Comparison of ENCODE assay signal across 26 cellular contexts in the genomic region with DNA sequence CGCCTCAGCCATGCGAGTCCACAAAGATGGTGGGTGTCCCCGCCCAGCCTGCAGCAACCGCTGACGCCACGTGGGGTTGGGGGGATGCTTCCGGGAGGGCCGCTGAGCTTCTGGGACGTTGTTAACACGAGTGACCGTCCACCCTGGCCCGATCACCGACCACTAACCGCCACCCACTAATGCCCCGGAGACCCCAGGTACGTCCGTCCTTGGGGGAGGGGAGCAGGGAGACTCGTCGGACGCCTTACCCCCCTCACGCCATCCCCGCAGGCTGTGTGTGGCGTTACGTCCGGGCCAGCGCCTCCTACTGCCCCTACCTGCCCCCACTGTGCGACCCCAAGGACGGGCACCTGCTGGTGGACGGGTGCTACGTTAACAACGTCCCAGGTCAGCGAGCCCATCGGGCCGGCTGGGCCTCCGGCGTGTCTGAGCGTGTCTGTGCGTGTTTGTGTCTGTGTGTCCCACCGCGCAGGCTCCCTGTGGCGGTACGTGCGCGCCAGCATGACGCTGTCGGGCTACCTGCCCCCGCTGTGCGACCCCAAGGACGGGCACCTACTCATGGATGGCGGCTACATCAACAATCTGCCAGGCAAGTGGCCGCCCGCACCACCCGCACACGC. TPM values are rescaled to one million over a fixed set of nuclear protein-coding genes. Genes with fewer than 3 reads are reported as not detected.
"Had no signal": no experiment of that assay in that cellular context is flagged by ENCODE, and none has a peak within 500 bp of the region (broad histone marks: within the 10 kb centered on the region; RNA-seq: fewer than 3 reads in every experiment).

No MANE protein-coding gene starts in this region.

- H3K9me3 ChIP-seq: pancreas, prostate gland, sigmoid colon, uterus had no signal

- H3K27ac ChIP-seq: left ventricle myocardium inferior, neural progenitor cell, pancreas, prostate gland, sigmoid colon, tibial nerve, uterus had no signal

- H3K36me3 ChIP-seq: neural progenitor cell, uterus had no signal

- H3K36me3 Mint-ChIP-seq: natural killer cell had no signal

- ATAC-seq: natural killer cell; pancreas; right cardiac atrium; stimulated activated memory B cell treated with anti-CD40 and anti-IgM and Interleukin-4, amounts not matched to agents 10 μg/mL and 1 μg/mL and 100 μg/mL, for 72 hours; stimulated activated naive CD8-positive, alpha-beta T cell treated with anti-CD3 and anti-CD28 coated beads, Interleukin-15, amount 100 ng/mL, for 72 hours had no signal

- H3K27ac Mint-ChIP-seq: mesothelial cell of epicardium; natural killer cell; nephron progenitor cell; neural progenitor cell; stimulated activated memory B cell treated with anti-CD40 and anti-IgM and Interleukin-4, amounts not matched to agents 10 μg/mL and 1 μg/mL and 100 μg/mL, for 72 hours; type B pancreatic cell had no signal

- H3K4me2 ChIP-seq: neural progenitor cell had no signal

- H3K4me1 Mint-ChIP-seq: mesothelial cell of epicardium; nephron progenitor cell; neural progenitor cell; stimulated activated memory B cell treated with anti-CD40 and anti-IgM and Interleukin-4, amounts not matched to agents 10 μg/mL and 1 μg/mL and 100 μg/mL, for 72 hours had no signal

- H3K4me3 ChIP-seq: left ventricle myocardium inferior, lung, neural progenitor cell, pancreas, prostate gland, sigmoid colon, tibial nerve, uterus had no signal

- H3K27me3 Mint-ChIP-seq: naive B cell; stimulated activated memory B cell treated with anti-CD40 and anti-IgM and Interleukin-4, amounts not matched to agents 10 μg/mL and 1 μg/mL and 100 μg/mL, for 72 hours; stimulated activated naive CD8-positive, alpha-beta T cell treated with anti-CD3 and anti-CD28 coated beads, Interleukin-15, amount 100 ng/mL, for 72 hours; type B pancreatic cell had no signal

- DNase-seq: islet precursor cell; left ventricle myocardium inferior; mesendoderm; naive B cell; natural killer cell; nephron progenitor cell; retina; sigmoid colon; small intestine; stimulated activated CD4-positive, alpha-beta T cell treated with anti-CD3 and anti-CD28 coated beads, Interleukin-1b, Interleukin-23, amount 100 ng/mL, for 48 hours; stimulated activated CD4-positive, alpha-beta T cell treated with anti-CD3 and anti-CD28 coated beads, Interleukin-2, amount 100 ng/mL, for 48 hours; stimulated activated CD4-positive, alpha-beta T cell treated with anti-CD3 and anti-CD28 coated beads, Interleukin-4, amount 100 ng/mL, for 4 hours; stimulated activated CD8-positive, alpha-beta memory T cell treated with anti-CD3 and anti-CD28 coated beads, Interleukin-4, amount 100 ng/mL, for 48 hours; stimulated activated naive CD4-positive, alpha-beta T cell treated with Interleukin-2 at 50 U/mL for 16 hours; stimulated activated naive CD8-positive, alpha-beta T cell treated with anti-CD3 and anti-CD28 coated beads, Interleukin-15, amount 100 ng/mL, for 72 hours; substantia nigra; uterus had no signal

- H3K27me3 ChIP-seq: neural progenitor cell, pancreas, sigmoid colon, tibial nerve, uterus had no signal

- H3K4me1 ChIP-seq: neural progenitor cell, pancreas, prostate gland, tibial nerve, uterus had no signal

- H3K4me3 Mint-ChIP-seq: mesothelial cell of epicardium; natural killer cell; nephron progenitor cell; neural progenitor cell; stimulated activated memory B cell treated with anti-CD40 and anti-IgM and Interleukin-4, amounts not matched to agents 10 μg/mL and 1 μg/mL and 100 μg/mL, for 72 hours; stimulated activated naive CD8-positive, alpha-beta T cell treated with anti-CD3 and anti-CD28 coated beads, Interleukin-15, amount 100 ng/mL, for 72 hours; type B pancreatic cell had no signal

- H3K9me3 Mint-ChIP-seq: mesothelial cell of epicardium; naive B cell; natural killer cell; nephron progenitor cell; neural progenitor cell; stimulated activated memory B cell treated with anti-CD40 and anti-IgM and Interleukin-4, amounts not matched to agents 10 μg/mL and 1 μg/mL and 100 μg/mL, for 72 hours; type B pancreatic cell had no signal

- H2AFZ ChIP-seq: neural progenitor cell had no signal

RNA-seq across cellular contexts. Expression of a gene that starts 38.9 kb away (rescaled TPM):
- total RNA-seq: tibial nerve had no signal
